ENCODE assay signal across 9 cellular contexts in the genomic region with DNA sequence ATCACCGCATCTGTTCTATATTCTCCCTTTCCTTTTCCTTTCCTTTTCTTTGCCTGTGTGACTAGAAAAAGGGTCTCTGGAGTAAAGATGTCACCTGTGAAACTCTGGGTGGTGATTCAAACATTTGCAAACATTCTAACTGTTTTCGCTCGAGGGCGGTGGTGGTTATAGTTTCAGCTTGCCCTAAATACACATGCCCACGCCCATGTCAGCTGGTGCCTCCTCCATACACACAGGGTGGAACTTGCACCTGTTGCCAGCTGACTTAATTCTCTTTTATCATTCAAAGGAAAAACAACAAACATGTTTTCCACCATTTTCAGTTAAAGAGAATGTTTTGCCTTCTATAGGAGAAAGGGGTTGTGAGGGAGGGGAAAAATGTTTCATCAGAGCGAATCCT.
DNase-seq lines count a peak whose midpoint lies in the region; ATAC-seq and TF ChIP-seq lines count a peak whose summit lies in the region.
"Had no signal": no experiment of that assay in that cellular context is flagged by ENCODE, and none has a peak within 500 bp of the region (broad histone marks: within the 10 kb centered on the region; RNA-seq: fewer than 3 reads in every experiment).

No MANE protein-coding gene starts in this region.

- H2AFZ ChIP-seq in MM.1S (ENCODE audit: low read length) (no peak overlapping the region), osteoblast (ENCODE audit: low read length) (no peak overlapping the region)

- ATAC-seq in GM21381 (IDR thresholded peaks at IDR 0.05; ENCODE audit: unreplicated experiment) = peak; percentile 50

- POLR2A ChIA-PET in A673 (lab: Charles Lee; ENCODE audit: low non-redundant PET) = no interaction called here

- H3K4me1 ChIP-seq in MM.1S (ENCODE audit: low read length) (peaks cover 42% of the 10 kb centered on the region), osteoblast (ENCODE audit: insufficient read depth, low read length) (no peaks in the 10 kb centered on the region), A673 (ENCODE audit: insufficient read depth, low read length, poor library complexity, severe bottlenecking) (no peaks in the 10 kb centered on the region), ascending aorta (no peaks in the 10 kb centered on the region)

- no peaks in the 10 kb centered on the region for H3K79me2 ChIP-seq in MM.1S (ENCODE audit: low read length)
- H3K79me2 ChIP-seq in osteoblast (ENCODE audit: insufficient read depth, low read length) = no peaks in the 10 kb centered on the region

- no peaks in the 10 kb centered on the region for H3K36me3 ChIP-seq in MM.1S (replicated peaks; ENCODE audit: insufficient read depth, low read length)
- H3K36me3 ChIP-seq in osteoblast (ENCODE audit: insufficient read depth, low read length) = no peaks in the 10 kb centered on the region
- no peaks in the 10 kb centered on the region for H3K36me3 ChIP-seq in A673 (ENCODE audit: insufficient read depth, low read length, poor library complexity, severe bottlenecking)
- H3K36me3 ChIP-seq in ascending aorta = no peaks in the 10 kb centered on the region

- H3K9me3 ChIP-seq in MM.1S (replicated peaks; ENCODE audit: insufficient read depth, low read length) = no peaks in the 10 kb centered on the region
- H3K9me3 ChIP-seq in osteoblast (ENCODE audit: low read depth, low read length) = no peaks in the 10 kb centered on the region
- no peaks in the 10 kb centered on the region for H3K9me3 ChIP-seq in A673 (ENCODE audit: low read depth, low read length, poor library complexity, severe bottlenecking)
- H3K9me3 ChIP-seq in ascending aorta = no peaks in the 10 kb centered on the region

- TF ChIP-seq CTCF in MM.1S (IDR thresholded peaks at IDR 0.05; ENCODE audit: low read length) (no peak), osteoblast (IDR thresholded peaks at IDR 0.05; ENCODE audit: extremely low read depth, low read depth, low read length) (no peak), A673 (conservative IDR thresholded peaks at IDR 0.05; ENCODE audit: low read depth, low read length) (no peak), ascending aorta (IDR thresholded peaks at IDR 0.05) (no peak)

- CTCF ChIA-PET in A673 (lab: Charles Lee) = no interaction called here

- peak overlapping the region; percentile 45 for H3K4me3 ChIP-seq in MM.1S (ENCODE audit: low read length)
- H3K4me3 ChIP-seq in osteoblast (ENCODE audit: insufficient read depth, low read length) = no peak overlapping the region
- no peak overlapping the region for H3K4me3 ChIP-seq in A673 (ENCODE audit: low read depth, low read length, poor library complexity, severe bottlenecking)
- no peak overlapping the region for H3K4me3 ChIP-seq in ascending aorta

- H4K20me1 ChIP-seq in MM.1S (ENCODE audit: insufficient read depth, low read length) = no peaks in the 10 kb centered on the region
- no peaks in the 10 kb centered on the region for H4K20me1 ChIP-seq in osteoblast (ENCODE audit: insufficient read depth, low read length)

- H3K27me3 ChIP-seq in MM.1S (replicated peaks; ENCODE audit: insufficient read depth, low read length) (no peaks in the 10 kb centered on the region), osteoblast (ENCODE audit: insufficient read depth, low read length) (no peaks in the 10 kb centered on the region), A673 (replicated peaks; ENCODE audit: insufficient read depth, low read depth, low read length, poor library complexity) (no peaks in the 10 kb centered on the region), ascending aorta (no peaks in the 10 kb centered on the region)

- H3K9me2 ChIP-seq in MM.1S (replicated peaks; ENCODE audit: insufficient read depth, low read length) = no peaks in the 10 kb centered on the region

- peak overlapping the region; percentile 86 for H3K4me2 ChIP-seq in MM.1S (ENCODE audit: low read depth, low read length)
- no peak overlapping the region for H3K4me2 ChIP-seq in osteoblast (ENCODE audit: insufficient read depth, low read length)

- peaks cover 34% of the 10 kb centered on the region for H3F3A ChIP-seq in MM.1S (ENCODE audit: insufficient read depth, low read length)

- peak; percentile 13 for DNase-seq in Ammon's horn (ENCODE audit: low spot score)
- peak; percentile 84 for DNase-seq in MM.1S
- peak; percentile 64 for DNase-seq in activated naive CD4-positive, alpha-beta T cell treated with anti-CD3 and anti-CD28 coated beads, Interleukin-2, amount 50 U/mL, for 16 hours
- DNase-seq in osteoblast (ENCODE audit: insufficient read length, low spot score, missing footprints) = no peak
- DNase-seq in A673 (ENCODE audit: low spot score) = no peak
- no peak for DNase-seq in ascending aorta (ENCODE audit: low spot score in 2 of 2)
- no peak for DNase-seq in UCSD-AML1 (lab: John Stamatoyannopoulos, UW; ENCODE audit: unreplicated experiment)
- DNase-seq: foreskin fibroblast had no signal

- no TSS peak for BruUV-seq in A673 (replicated peaks; lab: Mats Ljungman, UMichigan)

- intact Hi-C loops in A673 (cut with micrococcal nuclease; ENCODE audit: unreplicated experiment) (no loop called here), ascending aorta (cut with DNase I) (no loop called here)

- H3K27ac ChIP-seq in MM.1S (ENCODE audit: low read length) = peak overlapping the region; percentile 100
- H3K27ac ChIP-seq in osteoblast (ENCODE audit: low read depth, low read length) = no peak overlapping the region
- no peak overlapping the region for H3K27ac ChIP-seq in A673 (ENCODE audit: low read depth, low read length, poor library complexity, severe bottlenecking)
- H3K27ac ChIP-seq in ascending aorta = no peak overlapping the region

- peak overlapping the region; percentile 71 for H3K9ac ChIP-seq in MM.1S (ENCODE audit: low read length)

Comparison
In these comparisons a context has a peak if more than half of its experiments do, and no peak if none do; other contexts are left out.
1. DNase-seq: peak in Ammon's horn (single experiment), MM.1S (single experiment) and activated naive CD4-positive, alpha-beta T cell treated with anti-CD3 and anti-CD28 coated beads, Interleukin-2, amount 50 U/mL, for 16 hours (single experiment); none in osteoblast (single experiment), A673 (single experiment), ascending aorta (0 of 2) and UCSD-AML1 (single experiment).